25 cellular contexts compared by ENCODE assay signal in genomic region chr12:81809113-81809777, GRCh38. TPM values are rescaled to one million over a fixed set of nuclear protein-coding genes. Genes with fewer than 3 reads are reported as not detected.
"Had no signal": no experiment of that assay in that cellular context is flagged by ENCODE, and none has a peak within 500 bp of the region (broad histone marks: within the 10 kb centered on the region; RNA-seq: fewer than 3 reads in every experiment).

No MANE protein-coding gene starts in this region.

- H3K36me3 Mint-ChIP-seq: natural killer cell had no signal

- H3K27ac ChIP-seq: body of pancreas, cardiac muscle cell, esophagus squamous epithelium, gastroesophageal sphincter, neutrophil, parathyroid adenoma had no signal

- H3K79me2 ChIP-seq: parathyroid adenoma had no signal

- H3K4me1 ChIP-seq: esophagus squamous epithelium, gastroesophageal sphincter, parathyroid adenoma had no signal

- H3K4me3 Mint-ChIP-seq: activated T-helper 1 cell treated with anti-CD3 and anti-CD28 coated beads, Interleukin-12 subunit alpha, Interleukin-12 subunit beta, Interleukin-2, Interleukin-4 antibody, amounts not matched to agents 30 ng/mL and 10 ng/mL and 1 ng/mL, durations not matched to agents 14 hours and 24 hours and 36 hours; endodermal cell; natural killer cell had no signal

- H3K27me3 ChIP-seq: body of pancreas, cardiac muscle cell, esophagus squamous epithelium, gastroesophageal sphincter, neutrophil had no signal

- H2AFZ ChIP-seq: parathyroid adenoma had no signal

- H3K27ac Mint-ChIP-seq: activated T-helper 1 cell treated with anti-CD3 and anti-CD28 coated beads, Interleukin-12 subunit alpha, Interleukin-12 subunit beta, Interleukin-2, Interleukin-4 antibody, amounts not matched to agents 30 ng/mL and 10 ng/mL and 1 ng/mL, durations not matched to agents 14 hours and 24 hours and 36 hours; endodermal cell; natural killer cell had no signal

- DNase-seq: activated CD4-positive, alpha-beta T cell treated with anti-CD3 and anti-CD28 coated beads for 1 hour; activated CD4-positive, alpha-beta T cell treated with anti-CD3 and anti-CD28 coated beads, Interleukin-2, amount 50 U/mL, for 4 hours; activated CD8-positive, alpha-beta memory T cell treated with anti-CD3 and anti-CD28 coated beads, Interleukin-2, amount 50 U/mL, for 48 hours; activated gamma-delta T cell treated with Interleukin-2 at 50 U/mL for 16 hours; anterior cingulate cortex; body of pancreas; cortex of kidney; endodermal cell; esophagus squamous epithelium; head of caudate nucleus; hypothalamus; left ventricle myocardium superior; mammary epithelial cell; midbrain; natural killer cell; right cardiac atrium; stimulated activated CD4-positive, alpha-beta T cell treated with anti-CD3 and anti-CD28 coated beads, Interleukin-12 subunit alpha, Interleukin-12 subunit beta, amount 100 ng/mL, for 4 hours; T-helper 9 cell had no signal

- H3K36me3 ChIP-seq: cardiac muscle cell, esophagus squamous epithelium, gastroesophageal sphincter, neutrophil, thoracic aorta had no signal

- H3K9ac ChIP-seq: parathyroid adenoma had no signal

- H3K9me3 ChIP-seq: body of pancreas, esophagus squamous epithelium, gastroesophageal sphincter, neutrophil had no signal

- H3K4me3 ChIP-seq: body of pancreas, cardiac muscle cell, esophagus squamous epithelium, gastroesophageal sphincter had no signal

- ATAC-seq: body of pancreas, left ventricle myocardium superior, natural killer cell had no signal

RNA-seq across cellular contexts. Expression of gene PPFIA2, which starts 50.1 kb away (rescaled TPM):
- total RNA-seq: activated T-helper 1 cell treated with anti-CD3 and anti-CD28 coated beads, Interleukin-12 subunit alpha, Interleukin-12 subunit beta, Interleukin-2, Interleukin-4 antibody, amounts not matched to agents 30 ng/mL and 10 ng/mL and 1 ng/mL, durations not matched to agents 14 hours and 24 hours and 36 hours; mammary epithelial cell; natural killer cell; T-helper 1 cell treated with Interleukin-12 subunit alpha and Interleukin-12 subunit beta and Interleukin-4 antibody, amounts not matched to agents 30 ng/mL and 1 ng/mL, for 36 hours had no signal
- polyA plus RNA-seq: mammary epithelial cell had no signal
